Comparison of ENCODE assay signal across 27 cellular contexts in genomic region chr14:54906075-54906474, GRCh38.
"Had no signal": no experiment of that assay in that cellular context is flagged by ENCODE, and none has a peak within 500 bp of the region (broad histone marks: within the 10 kb centered on the region; RNA-seq: fewer than 3 reads in every experiment).

No MANE protein-coding gene starts in this region.

- DNase-seq: dermis blood vessel endothelial cell; effector memory CD4-positive, alpha-beta T cell; foreskin keratinocyte; heart left ventricle; hippocampal formation; mucosa of descending colon; naive B cell; occipital lobe; ovary; posterior cingulate gyrus; psoas muscle; right cardiac atrium; sigmoid colon; stimulated activated CD4-positive, alpha-beta T cell treated with anti-CD3 and anti-CD28 coated beads, Interleukin-2, amount 100 ng/mL, for 24 hours; stimulated activated CD4-positive, alpha-beta T cell treated with anti-CD3 and anti-CD28 coated beads, Interleukin-4, amount 100 ng/mL, for 24 hours; stimulated activated naive CD4-positive, alpha-beta T cell treated with Interleukin-2 at 50 U/mL for 16 hours; stomach; thyroid gland; trophoblast cell had no signal

- H3K9me3 ChIP-seq: esophagus muscularis mucosa, gastroesophageal sphincter, heart left ventricle, mucosa of descending colon, ovary, psoas muscle, sigmoid colon, stomach, thyroid gland had no signal

- H3K27me3 Mint-ChIP-seq: memory B cell, naive B cell had no signal

- H3K27me3 ChIP-seq: esophagus muscularis mucosa, foreskin keratinocyte, heart left ventricle, ovary, stomach, thyroid gland had no signal

- H3K36me3 Mint-ChIP-seq: memory B cell; mesothelial cell of epicardium; naive B cell; stimulated activated effector memory CD8-positive, alpha-beta T cell treated with anti-CD3 and anti-CD28 coated beads, Interleukin-12 subunit alpha, Interleukin-12 subunit beta, amount 100 ng/mL, for 72 hours had no signal

- H3K4me1 Mint-ChIP-seq: memory B cell had no signal

- H3K27ac Mint-ChIP-seq: memory B cell; mesothelial cell of epicardium; stimulated activated effector memory CD8-positive, alpha-beta T cell treated with anti-CD3 and anti-CD28 coated beads, Interleukin-12 subunit alpha, Interleukin-12 subunit beta, amount 100 ng/mL, for 72 hours had no signal

- H3K4me3 Mint-ChIP-seq: memory B cell; mesothelial cell of epicardium; stimulated activated effector memory CD8-positive, alpha-beta T cell treated with anti-CD3 and anti-CD28 coated beads, Interleukin-12 subunit alpha, Interleukin-12 subunit beta, amount 100 ng/mL, for 72 hours had no signal

- H3K4me3 ChIP-seq: coronary artery, esophagus muscularis mucosa, gastroesophageal sphincter, heart left ventricle, lung, mucosa of descending colon, ovary, psoas muscle, sigmoid colon, stomach, thyroid gland had no signal

- ATAC-seq: foreskin keratinocyte; gastroesophageal sphincter; heart left ventricle; left lobe of liver; mucosa of descending colon; psoas muscle; right cardiac atrium; stimulated activated effector memory CD8-positive, alpha-beta T cell treated with anti-CD3 and anti-CD28 coated beads, Interleukin-12 subunit alpha, Interleukin-12 subunit beta, amount 100 ng/mL, for 72 hours had no signal

- H3K4me1 ChIP-seq: foreskin keratinocyte, psoas muscle had no signal

- H3K27ac ChIP-seq: coronary artery, esophagus muscularis mucosa, foreskin keratinocyte, gastroesophageal sphincter, heart left ventricle, ovary, psoas muscle, sigmoid colon, stomach, thyroid gland had no signal

- H3K36me3 ChIP-seq: esophagus muscularis mucosa, gastroesophageal sphincter, heart left ventricle, ovary, sigmoid colon, stomach, thyroid gland had no signal

- H3K9me3 Mint-ChIP-seq: memory B cell; mesothelial cell of epicardium; naive B cell; stimulated activated effector memory CD8-positive, alpha-beta T cell treated with anti-CD3 and anti-CD28 coated beads, Interleukin-12 subunit alpha, Interleukin-12 subunit beta, amount 100 ng/mL, for 72 hours had no signal
